ENCODE assay signal across 2 cellular contexts in the genomic region with DNA sequence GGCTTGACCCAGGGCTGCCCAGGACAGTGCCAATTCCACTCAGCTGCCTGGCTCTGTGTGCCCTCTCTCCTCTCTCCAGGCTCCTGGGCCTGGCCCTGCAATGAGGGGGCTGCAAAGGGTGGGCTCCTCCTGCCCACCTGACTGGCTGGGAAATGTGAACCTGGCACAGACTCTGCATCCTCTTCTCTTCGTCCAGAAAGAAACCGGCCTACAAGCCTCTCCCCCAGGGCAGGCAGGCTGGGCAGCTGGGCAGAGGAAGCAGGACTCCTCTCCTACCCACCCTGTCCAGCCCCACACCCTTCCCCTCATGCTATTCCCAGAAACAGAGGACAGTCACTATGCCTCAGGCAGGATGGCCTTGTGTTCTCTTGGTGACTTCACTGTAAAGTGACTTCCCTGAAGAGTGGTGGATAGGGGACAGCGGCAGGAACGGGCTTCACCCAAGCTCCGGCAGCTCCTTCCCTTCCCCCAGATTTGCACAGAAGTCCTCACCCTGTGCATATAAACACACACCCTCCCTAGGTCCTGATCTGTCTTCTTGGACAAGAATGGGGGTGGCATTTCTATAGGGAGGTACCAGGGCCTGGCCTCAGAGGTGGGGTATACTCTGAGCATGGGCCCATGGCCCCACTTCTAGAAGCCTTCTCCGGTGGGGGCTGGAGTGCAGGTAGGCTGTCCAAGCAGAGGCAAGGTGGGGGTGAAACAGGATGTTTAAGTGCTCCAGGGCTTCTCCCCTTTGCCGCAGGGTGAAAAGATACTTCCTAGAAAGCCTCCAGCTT.
TF ChIP-seq lines count a peak whose summit lies in the region.

No MANE protein-coding gene starts in this region.

TF ChIP-seq in SK-N-SH, 30 proteins besides CTCF, POLR2A, EP300 and RAD21 (continued from another document):
- TF ChIP-seq MXI1 (IDR thresholded peaks at IDR 0.05; ENCODE audit: low read depth, low read length) (no peak), REST (IDR thresholded peaks at IDR 0.05; ENCODE audit: low read depth, low read length) (no peak), FOXM1 (IDR thresholded peaks at IDR 0.05; ENCODE audit: low read depth) (no peak), MEF2A (IDR thresholded peaks at IDR 0.05; ENCODE audit: borderline replicate concordance, low read depth) (no peak)
- TF ChIP-seq, protein P1, sequence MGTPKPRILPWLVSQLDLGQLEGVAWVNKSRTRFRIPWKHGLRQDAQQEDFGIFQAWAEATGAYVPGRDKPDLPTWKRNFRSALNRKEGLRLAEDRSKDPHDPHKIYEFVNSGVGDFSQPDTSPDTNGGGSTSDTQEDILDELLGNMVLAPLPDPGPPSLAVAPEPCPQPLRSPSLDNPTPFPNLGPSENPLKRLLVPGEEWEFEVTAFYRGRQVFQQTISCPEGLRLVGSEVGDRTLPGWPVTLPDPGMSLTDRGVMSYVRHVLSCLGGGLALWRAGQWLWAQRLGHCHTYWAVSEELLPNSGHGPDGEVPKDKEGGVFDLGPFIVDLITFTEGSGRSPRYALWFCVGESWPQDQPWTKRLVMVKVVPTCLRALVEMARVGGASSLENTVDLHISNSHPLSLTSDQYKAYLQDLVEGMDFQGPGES (IDR thresholded peaks at IDR 0.05; ENCODE audit: low read depth, low read length) = no peak

TF ChIP-seq in SK-N-SH treated with all-trans-retinoic acid at 6 μM for 48 hours, 23 proteins besides CTCF, POLR2A, EP300 and RAD21 (continued from another document):
- TF ChIP-seq, protein P2, sequence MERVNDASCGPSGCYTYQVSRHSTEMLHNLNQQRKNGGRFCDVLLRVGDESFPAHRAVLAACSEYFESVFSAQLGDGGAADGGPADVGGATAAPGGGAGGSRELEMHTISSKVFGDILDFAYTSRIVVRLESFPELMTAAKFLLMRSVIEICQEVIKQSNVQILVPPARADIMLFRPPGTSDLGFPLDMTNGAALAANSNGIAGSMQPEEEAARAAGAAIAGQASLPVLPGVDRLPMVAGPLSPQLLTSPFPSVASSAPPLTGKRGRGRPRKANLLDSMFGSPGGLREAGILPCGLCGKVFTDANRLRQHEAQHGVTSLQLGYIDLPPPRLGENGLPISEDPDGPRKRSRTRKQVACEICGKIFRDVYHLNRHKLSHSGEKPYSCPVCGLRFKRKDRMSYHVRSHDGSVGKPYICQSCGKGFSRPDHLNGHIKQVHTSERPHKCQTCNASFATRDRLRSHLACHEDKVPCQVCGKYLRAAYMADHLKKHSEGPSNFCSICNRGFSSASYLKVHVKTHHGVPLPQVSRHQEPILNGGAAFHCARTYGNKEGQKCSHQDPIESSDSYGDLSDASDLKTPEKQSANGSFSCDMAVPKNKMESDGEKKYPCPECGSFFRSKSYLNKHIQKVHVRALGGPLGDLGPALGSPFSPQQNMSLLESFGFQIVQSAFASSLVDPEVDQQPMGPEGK (CRISPR knock-in tag; IDR thresholded peaks at IDR 0.05; ENCODE audit: borderline replicate concordance) = no peak
- TF ChIP-seq ZFP3 (CRISPR knock-in tag; IDR thresholded peaks at IDR 0.05) (no peak), POU6F1 (CRISPR knock-in tag; IDR thresholded peaks at IDR 0.05; ENCODE audit: borderline replicate concordance, low read depth) (no peak), RARB (CRISPR knock-in tag; IDR thresholded peaks at IDR 0.05) (no peak), OSR1 (CRISPR knock-in tag; IDR thresholded peaks at IDR 0.05) (no peak), ZFP30 (CRISPR knock-in tag; IDR thresholded peaks at IDR 0.05) (no peak), ZNF565 (CRISPR knock-in tag; conservative IDR thresholded peaks at IDR 0.05; ENCODE audit: low read depth) (no peak), ARNTL (CRISPR knock-in tag; IDR thresholded peaks at IDR 0.05; ENCODE audit: borderline replicate concordance, low read depth) (no peak), PPARA (CRISPR knock-in tag; IDR thresholded peaks at IDR 0.05; ENCODE audit: borderline replicate concordance) (no peak), CSDC2 (CRISPR knock-in tag; IDR thresholded peaks at IDR 0.05) (no peak), BACH2 (CRISPR knock-in tag; IDR thresholded peaks at IDR 0.05; ENCODE audit: borderline replicate concordance) (no peak), ZNF8 (CRISPR knock-in tag; IDR thresholded peaks at IDR 0.05) (no peak), GLIS3 (CRISPR knock-in tag; IDR thresholded peaks at IDR 0.05) (no peak), SNAI2 (CRISPR knock-in tag; IDR thresholded peaks at IDR 0.05) (no peak)
- TF ChIP-seq, protein P3, sequence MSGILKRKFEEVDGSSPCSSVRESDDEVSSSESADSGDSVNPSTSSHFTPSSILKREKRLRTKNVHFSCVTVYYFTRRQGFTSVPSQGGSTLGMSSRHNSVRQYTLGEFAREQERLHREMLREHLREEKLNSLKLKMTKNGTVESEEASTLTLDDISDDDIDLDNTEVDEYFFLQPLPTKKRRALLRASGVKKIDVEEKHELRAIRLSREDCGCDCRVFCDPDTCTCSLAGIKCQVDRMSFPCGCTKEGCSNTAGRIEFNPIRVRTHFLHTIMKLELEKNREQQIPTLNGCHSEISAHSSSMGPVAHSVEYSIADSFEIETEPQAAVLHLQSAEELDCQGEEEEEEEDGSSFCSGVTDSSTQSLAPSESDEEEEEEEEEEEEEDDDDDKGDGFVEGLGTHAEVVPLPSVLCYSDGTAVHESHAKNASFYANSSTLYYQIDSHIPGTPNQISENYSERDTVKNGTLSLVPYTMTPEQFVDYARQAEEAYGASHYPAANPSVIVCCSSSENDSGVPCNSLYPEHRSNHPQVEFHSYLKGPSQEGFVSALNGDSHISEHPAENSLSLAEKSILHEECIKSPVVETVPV (CRISPR knock-in tag; IDR thresholded peaks at IDR 0.05) = no peak
- TF ChIP-seq, protein P4, sequence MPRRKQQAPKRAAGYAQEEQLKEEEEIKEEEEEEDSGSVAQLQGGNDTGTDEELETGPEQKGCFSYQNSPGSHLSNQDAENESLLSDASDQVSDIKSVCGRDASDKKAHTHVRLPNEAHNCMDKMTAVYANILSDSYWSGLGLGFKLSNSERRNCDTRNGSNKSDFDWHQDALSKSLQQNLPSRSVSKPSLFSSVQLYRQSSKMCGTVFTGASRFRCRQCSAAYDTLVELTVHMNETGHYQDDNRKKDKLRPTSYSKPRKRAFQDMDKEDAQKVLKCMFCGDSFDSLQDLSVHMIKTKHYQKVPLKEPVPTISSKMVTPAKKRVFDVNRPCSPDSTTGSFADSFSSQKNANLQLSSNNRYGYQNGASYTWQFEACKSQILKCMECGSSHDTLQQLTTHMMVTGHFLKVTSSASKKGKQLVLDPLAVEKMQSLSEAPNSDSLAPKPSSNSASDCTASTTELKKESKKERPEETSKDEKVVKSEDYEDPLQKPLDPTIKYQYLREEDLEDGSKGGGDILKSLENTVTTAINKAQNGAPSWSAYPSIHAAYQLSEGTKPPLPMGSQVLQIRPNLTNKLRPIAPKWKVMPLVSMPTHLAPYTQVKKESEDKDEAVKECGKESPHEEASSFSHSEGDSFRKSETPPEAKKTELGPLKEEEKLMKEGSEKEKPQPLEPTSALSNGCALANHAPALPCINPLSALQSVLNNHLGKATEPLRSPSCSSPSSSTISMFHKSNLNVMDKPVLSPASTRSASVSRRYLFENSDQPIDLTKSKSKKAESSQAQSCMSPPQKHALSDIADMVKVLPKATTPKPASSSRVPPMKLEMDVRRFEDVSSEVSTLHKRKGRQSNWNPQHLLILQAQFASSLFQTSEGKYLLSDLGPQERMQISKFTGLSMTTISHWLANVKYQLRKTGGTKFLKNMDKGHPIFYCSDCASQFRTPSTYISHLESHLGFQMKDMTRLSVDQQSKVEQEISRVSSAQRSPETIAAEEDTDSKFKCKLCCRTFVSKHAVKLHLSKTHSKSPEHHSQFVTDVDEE (CRISPR knock-in tag; IDR thresholded peaks at IDR 0.05) = no peak
